ENCODE assay signal across 25 cellular contexts in the genomic region with DNA sequence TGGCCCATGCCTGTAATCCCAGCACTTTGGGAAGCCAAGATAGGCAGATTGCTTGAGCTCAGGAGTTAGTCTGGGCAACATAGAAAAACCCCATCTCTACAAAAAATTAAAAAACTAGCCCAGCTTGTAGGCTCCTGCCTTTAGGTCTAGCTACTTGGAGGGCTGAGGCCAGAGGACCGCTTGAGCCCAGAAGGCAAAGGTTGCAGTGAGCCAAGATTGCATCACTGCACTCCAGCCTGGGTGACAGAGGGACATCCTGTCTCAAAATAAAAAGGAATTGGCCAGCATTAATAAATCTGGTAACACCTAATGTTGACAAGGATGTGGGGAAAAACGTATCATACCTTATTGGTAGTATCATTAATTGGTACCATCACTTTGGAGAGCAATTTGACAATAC.
A peak's percentile ranks its signal among the peaks of the same experiment; 100 is the strongest.
DNase-seq lines count a peak whose midpoint lies in the region; ATAC-seq, FAIRE-seq and TF ChIP-seq lines count a peak whose summit lies in the region.
"Had no signal": no experiment of that assay in that cellular context is flagged by ENCODE, and none has a peak within 500 bp of the region (broad histone marks: within the 10 kb centered on the region; RNA-seq: fewer than 3 reads in every experiment).

No MANE protein-coding gene starts in this region.

- H3K9ac ChIP-seq in HepG2 (ENCODE audit: insufficient read depth, low read depth, low read length), result no peak overlapping the region
- H3K9ac ChIP-seq: BLaER1 had no signal

- H3K4me1 ChIP-seq in HepG2 (ENCODE audit: insufficient read depth, low read length) (peaks cover 13% of the 10 kb centered on the region), right lobe of liver (no peaks in the 10 kb centered on the region)
- H3K4me1 ChIP-seq: BE2C had no signal

- BruUV-seq in HepG2 (replicated peaks; lab: Mats Ljungman, UMichigan), result no TSS peak

- no peak overlapping the region for H2AFZ ChIP-seq in HepG2 (ENCODE audit: low read length)

- no peaks in the 10 kb centered on the region for H4K20me1 ChIP-seq in HepG2 (ENCODE audit: insufficient read depth, low read length)
- H4K20me1 ChIP-seq: BLaER1 had no signal

- H3K9me3 ChIP-seq in HepG2 (ENCODE audit: low read length) (no peaks in the 10 kb centered on the region), right lobe of liver (no peaks in the 10 kb centered on the region)
- H3K9me3 ChIP-seq: BE2C, BLaER1 had no signal

- H3K27ac ChIP-seq in HepG2 (ENCODE audit: extremely low read length, insufficient read depth, low read length), result no peak overlapping the region
- H3K27ac ChIP-seq in right lobe of liver, result no peak overlapping the region
- H3K27ac ChIP-seq: BLaER1 had no signal

- DNase-seq in left lobe of liver (ENCODE audit: low spot score) (peak; percentile 47), HepG2 (ENCODE audit: low spot score) (no peak), right lobe of liver (peak in 1 of 3 donors; percentile 21)
- DNase-seq: 8988T; ACHN; BE2C; C1 segment of cervical spinal cord; CD4-positive, alpha-beta memory T cell; CD4-positive, CD25-positive, alpha-beta regulatory T cell; CD8-positive, alpha-beta memory T cell; COR-L47; DMS 273 treated with DMSO at 0.1 percent for 48 hours; DMS153; DMS53; DMS79; DND-41; EL; GDM1 had no signal

- ATAC-seq in left lobe of liver (peak; percentile 85), HepG2 (no peak), right lobe of liver (peak; percentile 43 to 61 (median 52)), GM19351 (IDR thresholded peaks at IDR 0.05; ENCODE audit: unreplicated experiment) (no peak), SK-N-SH treated with all-trans-retinoic acid at 6 μM for 48 hours (no peak)
- ATAC-seq: GM12878 had no signal

- intact Hi-C loops in HepG2 (cut with micrococcal nuclease; ENCODE audit: unreplicated experiment), result no loop called here
- intact Hi-C loops in right lobe of liver (cut with DNase I), result no loop called here

- POLR2A ChIA-PET in HepG2 (lab: Yijun Ruan, JAX), result no interaction called here

- no peak for FAIRE-seq in HepG2 (lab: Jason Lieb, UNC)
- FAIRE-seq: A204.1, GM12878, GM12892, GM18507 had no signal

- WGBS in HepG2 (ENCODE audit: low lambda C conversion rate), result 38% methylated on average over 2 of the region's 2 CpGs
- 50% methylated on average over 1 of the region's 2 CpGs for WGBS in right lobe of liver (ENCODE audit: insufficient coverage, low coverage, low lambda C conversion rate, missing lambda C conversion rate)

- no peak for TF ChIP-seq POLR2A in HepG2 (IDR thresholded peaks at IDR 0.05; ENCODE audit: insufficient read depth in 1 of 2, low read depth in 2 of 2, low read length in 2 of 2)
- no peak for TF ChIP-seq POLR2A in right lobe of liver (IDR thresholded peaks at IDR 0.05)

- TF ChIP-seq CTCF in HepG2 (CRISPR knock-in tag; IDR thresholded peaks at IDR 0.05) (no peak), right lobe of liver (IDR thresholded peaks at IDR 0.05) (no peak)

- in situ Hi-C loops in HepG2 (cut with HindIII; ENCODE audit: extremely low pct_ligation_motif_present, low pct_unique_long_range_greater_than_20kb), result no loop called here

- no peak for TF ChIP-seq EP300 in HepG2 (IDR thresholded peaks at IDR 0.05; ENCODE audit: low read depth in 2 of 2, low read length in 2 of 2)
- TF ChIP-seq EP300 in HepG2 (CRISPR knock-in tag; IDR thresholded peaks at IDR 0.05; ENCODE audit: borderline replicate concordance), result no peak

- CTCF ChIA-PET in HepG2 (lab: Yijun Ruan, JAX; ENCODE audit: low intra/inter-chr PET ratio, low total read pairs), result no interaction called here

- H3K79me2 ChIP-seq in HepG2 (ENCODE audit: insufficient read depth, low read length), result no peaks in the 10 kb centered on the region

- TF ChIP-seq RAD21 in HepG2 (CRISPR knock-in tag; IDR thresholded peaks at IDR 0.05), result no peak

- no peak overlapping the region for H3K4me3 ChIP-seq in HepG2 (replicated peaks in 1 of 3; ENCODE audit: insufficient read depth in 1 of 3, low read depth in 2 of 3, low read length in 3 of 3)
- no peak overlapping the region for H3K4me3 ChIP-seq in right lobe of liver
- H3K4me3 ChIP-seq: BLaER1, GM12878 had no signal

- H3K36me3 ChIP-seq in HepG2 (replicated peaks in 1 of 2; ENCODE audit: control insufficient read depth in 1 of 2, insufficient read depth in 2 of 2, low read length in 2 of 2), result no peaks in the 10 kb centered on the region
- no peaks in the 10 kb centered on the region for H3K36me3 ChIP-seq in right lobe of liver
- H3K36me3 ChIP-seq: BE2C, BLaER1 had no signal

- no peaks in the 10 kb centered on the region for H3K27me3 ChIP-seq in HepG2 (ENCODE audit: control insufficient read depth in 1 of 2, insufficient read depth in 2 of 2, low read length in 2 of 2)
- no peaks in the 10 kb centered on the region for H3K27me3 ChIP-seq in right lobe of liver
- H3K27me3 ChIP-seq: BE2C, BLaER1 had no signal

- H3K4me2 ChIP-seq in HepG2 (ENCODE audit: low read depth, low read length), result no peak overlapping the region
- H3K4me2 ChIP-seq: BLaER1 had no signal

TF ChIP-seq in HepG2, 621 proteins besides CTCF, POLR2A, EP300 and RAD21 (continues in another document):
- TF ChIP-seq, protein P1, sequence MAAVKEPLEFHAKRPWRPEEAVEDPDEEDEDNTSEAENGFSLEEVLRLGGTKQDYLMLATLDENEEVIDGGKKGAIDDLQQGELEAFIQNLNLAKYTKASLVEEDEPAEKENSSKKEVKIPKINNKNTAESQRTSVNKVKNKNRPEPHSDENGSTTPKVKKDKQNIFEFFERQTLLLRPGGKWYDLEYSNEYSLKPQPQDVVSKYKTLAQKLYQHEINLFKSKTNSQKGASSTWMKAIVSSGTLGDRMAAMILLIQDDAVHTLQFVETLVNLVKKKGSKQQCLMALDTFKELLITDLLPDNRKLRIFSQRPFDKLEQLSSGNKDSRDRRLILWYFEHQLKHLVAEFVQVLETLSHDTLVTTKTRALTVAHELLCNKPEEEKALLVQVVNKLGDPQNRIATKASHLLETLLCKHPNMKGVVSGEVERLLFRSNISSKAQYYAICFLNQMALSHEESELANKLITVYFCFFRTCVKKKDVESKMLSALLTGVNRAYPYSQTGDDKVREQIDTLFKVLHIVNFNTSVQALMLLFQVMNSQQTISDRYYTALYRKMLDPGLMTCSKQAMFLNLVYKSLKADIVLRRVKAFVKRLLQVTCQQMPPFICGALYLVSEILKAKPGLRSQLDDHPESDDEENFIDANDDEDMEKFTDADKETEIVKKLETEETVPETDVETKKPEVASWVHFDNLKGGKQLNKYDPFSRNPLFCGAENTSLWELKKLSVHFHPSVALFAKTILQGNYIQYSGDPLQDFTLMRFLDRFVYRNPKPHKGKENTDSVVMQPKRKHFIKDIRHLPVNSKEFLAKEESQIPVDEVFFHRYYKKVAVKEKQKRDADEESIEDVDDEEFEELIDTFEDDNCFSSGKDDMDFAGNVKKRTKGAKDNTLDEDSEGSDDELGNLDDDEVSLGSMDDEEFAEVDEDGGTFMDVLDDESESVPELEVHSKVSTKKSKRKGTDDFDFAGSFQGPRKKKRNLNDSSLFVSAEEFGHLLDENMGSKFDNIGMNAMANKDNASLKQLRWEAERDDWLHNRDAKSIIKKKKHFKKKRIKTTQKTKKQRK (IDR thresholded peaks at IDR 0.05; ENCODE audit: low read length), result no peak
- no peak for TF ChIP-seq TP53 (CRISPR knock-in tag; conservative IDR thresholded peaks at IDR 0.05)
- TF ChIP-seq CEBPB (IDR thresholded peaks at IDR 0.05; ENCODE audit: borderline replicate concordance, low read depth, low read length), result peak; percentile 61; the same call in 1 of the 2 replicates
- no peak for TF ChIP-seq MAZ (IDR thresholded peaks at IDR 0.05; ENCODE audit: borderline replicate concordance, low read depth, low read length)
- no peak for TF ChIP-seq MAZ (CRISPR knock-in tag; IDR thresholded peaks at IDR 0.05; ENCODE audit: low read depth)
- TF ChIP-seq TCF12 (IDR thresholded peaks at IDR 0.05), result no peak
- TF ChIP-seq TCF12 (CRISPR knock-in tag; IDR thresholded peaks at IDR 0.05), result no peak
- TF ChIP-seq ARNT2 (CRISPR knock-in tag; IDR thresholded peaks at IDR 0.05; ENCODE audit: low read depth), result no peak
- peak; percentile 62 for TF ChIP-seq CEBPG (CRISPR knock-in tag; IDR thresholded peaks at IDR 0.05)

TF ChIP-seq in SK-N-SH treated with all-trans-retinoic acid at 6 μM for 48 hours, 23 proteins besides CTCF, POLR2A, EP300 and RAD21 (continues in another document):
- TF ChIP-seq ARNTL (CRISPR knock-in tag; IDR thresholded peaks at IDR 0.05; ENCODE audit: borderline replicate concordance, low read depth) (no peak), SNAI2 (CRISPR knock-in tag; IDR thresholded peaks at IDR 0.05) (no peak), TOX (CRISPR knock-in tag; IDR thresholded peaks at IDR 0.05; ENCODE audit: borderline replicate concordance) (no peak), RARB (CRISPR knock-in tag; IDR thresholded peaks at IDR 0.05) (no peak), ZNF8 (CRISPR knock-in tag; IDR thresholded peaks at IDR 0.05) (no peak), GLIS3 (CRISPR knock-in tag; IDR thresholded peaks at IDR 0.05) (no peak), ZNF70 (CRISPR knock-in tag; IDR thresholded peaks at IDR 0.05) (no peak), PPARA (CRISPR knock-in tag; IDR thresholded peaks at IDR 0.05; ENCODE audit: borderline replicate concordance) (no peak), OSR1 (CRISPR knock-in tag; IDR thresholded peaks at IDR 0.05) (no peak), ZNF565 (CRISPR knock-in tag; conservative IDR thresholded peaks at IDR 0.05; ENCODE audit: low read depth) (no peak), ZC3H10 (CRISPR knock-in tag; IDR thresholded peaks at IDR 0.05) (no peak)
- TF ChIP-seq, protein P2, sequence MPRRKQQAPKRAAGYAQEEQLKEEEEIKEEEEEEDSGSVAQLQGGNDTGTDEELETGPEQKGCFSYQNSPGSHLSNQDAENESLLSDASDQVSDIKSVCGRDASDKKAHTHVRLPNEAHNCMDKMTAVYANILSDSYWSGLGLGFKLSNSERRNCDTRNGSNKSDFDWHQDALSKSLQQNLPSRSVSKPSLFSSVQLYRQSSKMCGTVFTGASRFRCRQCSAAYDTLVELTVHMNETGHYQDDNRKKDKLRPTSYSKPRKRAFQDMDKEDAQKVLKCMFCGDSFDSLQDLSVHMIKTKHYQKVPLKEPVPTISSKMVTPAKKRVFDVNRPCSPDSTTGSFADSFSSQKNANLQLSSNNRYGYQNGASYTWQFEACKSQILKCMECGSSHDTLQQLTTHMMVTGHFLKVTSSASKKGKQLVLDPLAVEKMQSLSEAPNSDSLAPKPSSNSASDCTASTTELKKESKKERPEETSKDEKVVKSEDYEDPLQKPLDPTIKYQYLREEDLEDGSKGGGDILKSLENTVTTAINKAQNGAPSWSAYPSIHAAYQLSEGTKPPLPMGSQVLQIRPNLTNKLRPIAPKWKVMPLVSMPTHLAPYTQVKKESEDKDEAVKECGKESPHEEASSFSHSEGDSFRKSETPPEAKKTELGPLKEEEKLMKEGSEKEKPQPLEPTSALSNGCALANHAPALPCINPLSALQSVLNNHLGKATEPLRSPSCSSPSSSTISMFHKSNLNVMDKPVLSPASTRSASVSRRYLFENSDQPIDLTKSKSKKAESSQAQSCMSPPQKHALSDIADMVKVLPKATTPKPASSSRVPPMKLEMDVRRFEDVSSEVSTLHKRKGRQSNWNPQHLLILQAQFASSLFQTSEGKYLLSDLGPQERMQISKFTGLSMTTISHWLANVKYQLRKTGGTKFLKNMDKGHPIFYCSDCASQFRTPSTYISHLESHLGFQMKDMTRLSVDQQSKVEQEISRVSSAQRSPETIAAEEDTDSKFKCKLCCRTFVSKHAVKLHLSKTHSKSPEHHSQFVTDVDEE (CRISPR knock-in tag; IDR thresholded peaks at IDR 0.05), result no peak

Comparison
In these comparisons a context has a peak if more than half of its experiments do, and no peak if none do; other contexts are left out.
1. ATAC-seq: peak in left lobe of liver (single experiment) and right lobe of liver (4 of 4); none in HepG2 (single experiment), GM19351 (single experiment) and SK-N-SH treated with all-trans-retinoic acid at 6 μM for 48 hours (single experiment).